In genomic region chr2:204931562-204931961, GRCh38 we compare ENCODE assay signal across 29 cellular contexts.
"Had no signal": no experiment of that assay in that cellular context is flagged by ENCODE, and none has a peak within 500 bp of the region (broad histone marks: within the 10 kb centered on the region; RNA-seq: fewer than 3 reads in every experiment).

No MANE protein-coding gene starts in this region.

- H3K27me3 ChIP-seq: ascending aorta, body of pancreas, esophagus squamous epithelium, gastroesophageal sphincter, heart right ventricle, hepatocyte had no signal

- H3K4me1 Mint-ChIP-seq: activated naive CD8-positive, alpha-beta T cell treated with anti-CD3 and anti-CD28 coated beads, Interleukin-2, amount 50 U/mL, for 24 hours had no signal

- H3K9me3 Mint-ChIP-seq: activated CD4-positive, alpha-beta memory T cell treated with anti-CD3 and anti-CD28 coated beads for 36 hours; activated naive CD4-positive, alpha-beta T cell treated with anti-CD3 and anti-CD28 coated beads for 36 hours; activated naive CD8-positive, alpha-beta T cell treated with anti-CD3 and anti-CD28 coated beads, Interleukin-2, amount 50 U/mL, for 24 hours; activated T-helper 1 cell treated with anti-CD3 and anti-CD28 coated beads, Interleukin-12 subunit alpha, Interleukin-12 subunit beta, Interleukin-2, Interleukin-4 antibody, amounts not matched to agents 30 ng/mL and 10 ng/mL and 1 ng/mL, durations not matched to agents 14 hours and 24 hours and 36 hours had no signal

- DNase-seq: activated CD4-positive, alpha-beta memory T cell treated with anti-CD3 and anti-CD28 coated beads for 36 hours; activated CD4-positive, alpha-beta T cell treated with anti-CD3 and anti-CD28 coated beads for 36 hours; activated CD4-positive, alpha-beta T cell treated with anti-CD3 and anti-CD28 coated beads, Interleukin-2, amount 10 ng/mL, durations not matched to agents 24 days and 14 days; activated CD4-positive, CD25-positive, alpha-beta regulatory T cell; activated CD4-positive, CD25-positive, alpha-beta regulatory T cell treated with anti-CD3 and anti-CD28 coated beads, Interleukin-2, amount 50 U/mL, for 72 hours; activated CD8-positive, alpha-beta memory T cell treated with anti-CD3 and anti-CD28 coated beads, Interleukin-2, amount 50 U/mL, for 48 hours; activated CD8-positive, alpha-beta T cell treated with anti-CD3 and anti-CD28 coated beads, Interleukin-2, amount 10 ng/mL, durations not matched to agents 7 days and 5 days; activated effector memory CD4-positive, alpha-beta T cell treated with anti-CD3 and anti-CD28 coated beads, Interleukin-2, amount 50 U/mL, for 16 hours; activated naive CD4-positive, alpha-beta T cell treated with anti-CD3 and anti-CD28 coated beads for 36 hours; activated naive CD8-positive, alpha-beta T cell treated with anti-CD3 and anti-CD28 coated beads for 36 hours; activated naive CD8-positive, alpha-beta T cell treated with anti-CD3 and anti-CD28 coated beads, Interleukin-2, amount 50 U/mL, for 24 hours; activated T-cell treated with anti-CD3 and anti-CD28 coated beads for 4 hours; activated T-cell treated with anti-CD3 and anti-CD28 coated beads, Interleukin-2, amount 50 U/mL, for 4 hours; body of pancreas; caudate nucleus; cortex of kidney; dermis blood vessel endothelial cell; effector CD4-positive, alpha-beta T cell; effector memory CD8-positive, alpha-beta T cell; esophagus squamous epithelium; foreskin melanocyte; heart right ventricle; T-helper 2 cell had no signal

- H3K9me3 ChIP-seq: ascending aorta, body of pancreas, esophagus squamous epithelium, gastroesophageal sphincter, heart right ventricle had no signal

- H3K36me3 Mint-ChIP-seq: activated CD4-positive, alpha-beta memory T cell treated with anti-CD3 and anti-CD28 coated beads for 36 hours; activated naive CD4-positive, alpha-beta T cell treated with anti-CD3 and anti-CD28 coated beads, Interleukin-2, amount 50 U/mL, for 24 hours; activated naive CD8-positive, alpha-beta T cell treated with anti-CD3 and anti-CD28 coated beads for 36 hours had no signal

- H3K27me3 Mint-ChIP-seq: activated CD4-positive, alpha-beta memory T cell treated with anti-CD3 and anti-CD28 coated beads for 36 hours; activated CD4-positive, alpha-beta T cell treated with anti-CD3 and anti-CD28 coated beads for 36 hours; activated naive CD4-positive, alpha-beta T cell treated with anti-CD3 and anti-CD28 coated beads, Interleukin-2, amount 50 U/mL, for 24 hours; activated naive CD8-positive, alpha-beta T cell treated with anti-CD3 and anti-CD28 coated beads for 36 hours; activated naive CD8-positive, alpha-beta T cell treated with anti-CD3 and anti-CD28 coated beads, Interleukin-2, amount 50 U/mL, for 24 hours; effector memory CD8-positive, alpha-beta T cell had no signal

- H3K36me3 ChIP-seq: ascending aorta, esophagus squamous epithelium, gastroesophageal sphincter, heart right ventricle had no signal

- H3K4me3 ChIP-seq: ascending aorta, body of pancreas, esophagus squamous epithelium, gastroesophageal sphincter, heart right ventricle, hepatocyte had no signal

- H3K4me1 ChIP-seq: ascending aorta, body of pancreas, heart right ventricle had no signal

- H3K27ac Mint-ChIP-seq: activated CD4-positive, alpha-beta memory T cell treated with anti-CD3 and anti-CD28 coated beads for 36 hours; activated CD4-positive, alpha-beta T cell treated with anti-CD3 and anti-CD28 coated beads for 36 hours; activated CD4-positive, alpha-beta T cell treated with anti-CD3 and anti-CD28 coated beads, Interleukin-2, amount 10 ng/mL, durations not matched to agents 24 days and 14 days; activated CD8-positive, alpha-beta T cell treated with anti-CD3 and anti-CD28 coated beads, Interleukin-2, amount 10 ng/mL, durations not matched to agents 7 days and 5 days; activated naive CD4-positive, alpha-beta T cell treated with anti-CD3 and anti-CD28 coated beads for 36 hours; activated naive CD4-positive, alpha-beta T cell treated with anti-CD3 and anti-CD28 coated beads, Interleukin-2, amount 50 U/mL, for 24 hours; activated naive CD8-positive, alpha-beta T cell treated with anti-CD3 and anti-CD28 coated beads for 36 hours; activated naive CD8-positive, alpha-beta T cell treated with anti-CD3 and anti-CD28 coated beads, Interleukin-2, amount 50 U/mL, for 24 hours; activated T-helper 1 cell treated with anti-CD3 and anti-CD28 coated beads, Interleukin-12 subunit alpha, Interleukin-12 subunit beta, Interleukin-2, Interleukin-4 antibody, amounts not matched to agents 30 ng/mL and 10 ng/mL and 1 ng/mL, durations not matched to agents 14 hours and 24 hours and 36 hours; activated T-helper 2 cell treated with anti-CD3 and anti-CD28 coated beads, Interferon-gamma antibody, Interleukin-2, Interleukin-4, amounts not matched to agents 10 μg/mL and 5 μg/mL and 100 μg/mL, durations not matched to agents 14 hours and 24 hours and 36 hours; effector memory CD8-positive, alpha-beta T cell had no signal

- H3K4me3 Mint-ChIP-seq: activated CD4-positive, alpha-beta memory T cell treated with anti-CD3 and anti-CD28 coated beads for 36 hours; activated CD4-positive, alpha-beta T cell treated with anti-CD3 and anti-CD28 coated beads for 36 hours; activated CD4-positive, alpha-beta T cell treated with anti-CD3 and anti-CD28 coated beads, Interleukin-2, amount 10 ng/mL, durations not matched to agents 24 days and 14 days; activated CD8-positive, alpha-beta T cell treated with anti-CD3 and anti-CD28 coated beads, Interleukin-2, amount 10 ng/mL, durations not matched to agents 7 days and 5 days; activated naive CD4-positive, alpha-beta T cell treated with anti-CD3 and anti-CD28 coated beads for 36 hours; activated naive CD4-positive, alpha-beta T cell treated with anti-CD3 and anti-CD28 coated beads, Interleukin-2, amount 50 U/mL, for 24 hours; activated naive CD8-positive, alpha-beta T cell treated with anti-CD3 and anti-CD28 coated beads for 36 hours; activated naive CD8-positive, alpha-beta T cell treated with anti-CD3 and anti-CD28 coated beads, Interleukin-2, amount 50 U/mL, for 24 hours; activated T-cell treated with anti-CD3 and anti-CD28 coated beads, Interleukin-2, amount 50 U/mL, for 4 hours; activated T-helper 1 cell treated with anti-CD3 and anti-CD28 coated beads, Interleukin-12 subunit alpha, Interleukin-12 subunit beta, Interleukin-2, Interleukin-4 antibody, amounts not matched to agents 30 ng/mL and 10 ng/mL and 1 ng/mL, durations not matched to agents 14 hours and 24 hours and 36 hours; effector memory CD8-positive, alpha-beta T cell had no signal
